In the genomic region with DNA sequence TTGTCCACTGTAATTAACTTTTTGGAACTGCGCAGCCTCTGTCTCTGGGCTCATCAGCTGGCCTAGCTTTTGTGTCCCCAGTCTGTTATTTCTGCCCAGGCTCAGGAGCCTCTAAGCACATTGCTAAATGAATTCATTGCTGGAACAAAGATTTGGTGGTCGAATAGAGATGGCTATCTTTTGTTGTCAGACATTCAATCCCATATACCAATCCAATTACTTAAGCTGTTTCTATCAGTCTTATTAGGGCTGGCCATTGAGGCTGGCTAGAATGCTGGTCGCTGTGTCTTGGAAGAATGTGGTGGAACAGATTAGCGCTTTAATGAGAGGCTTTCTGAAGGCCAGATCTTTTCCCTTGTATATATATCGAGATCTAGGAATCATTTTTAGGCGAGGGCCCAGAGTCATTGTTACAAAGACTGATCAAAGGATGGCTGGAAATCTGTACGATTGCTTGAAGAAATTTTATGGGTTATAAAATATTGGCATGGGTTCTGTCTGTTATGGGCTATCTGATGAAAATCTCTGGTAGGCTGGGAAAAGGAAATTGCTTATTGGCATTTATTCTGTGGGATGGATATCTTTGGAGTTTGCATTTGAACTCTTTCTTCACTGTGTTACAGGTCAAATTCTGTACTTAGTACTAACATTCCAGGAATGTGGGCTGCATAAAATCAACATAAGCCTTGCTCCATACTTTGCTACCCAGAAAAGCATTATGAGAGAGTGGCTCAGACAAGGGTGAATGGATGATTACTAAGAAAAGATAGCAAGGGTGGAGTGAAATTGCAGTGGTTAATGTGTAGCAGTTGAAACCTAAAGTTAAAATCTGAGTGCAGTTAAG, we compare ENCODE assay signal across 1 cellular context.
TF ChIP-seq lines count a peak whose summit lies in the region.

No MANE protein-coding gene starts in this region.

TF ChIP-seq in HepG2, 621 proteins besides CTCF, POLR2A, EP300 and RAD21 (continued from another document):
- TF ChIP-seq HNF4A (CRISPR knock-in tag; IDR thresholded peaks at IDR 0.05) (peak; percentile 99), KDM1A (CRISPR knock-in tag; IDR thresholded peaks at IDR 0.05) (peak; percentile 93), ZNF530 (CRISPR knock-in tag; IDR thresholded peaks at IDR 0.05; ENCODE audit: low read depth) (no peak), NFE2L2 (IDR thresholded peaks at IDR 0.05; ENCODE audit: low read length) (no peak), FOXC1 (CRISPR knock-in tag; IDR thresholded peaks at IDR 0.05; ENCODE audit: borderline replicate concordance) (no peak), NR2F1 (CRISPR knock-in tag; IDR thresholded peaks at IDR 0.05) (peak; percentile 88 to 96), SNRNP70 (IDR thresholded peaks at IDR 0.05; ENCODE audit: low read depth, low read length) (no peak), BORCS8-MEF2B (CRISPR knock-in tag; IDR thresholded peaks at IDR 0.05) (no peak), ZNF564 (CRISPR knock-in tag; IDR thresholded peaks at IDR 0.05) (no peak), NFIC (IDR thresholded peaks at IDR 0.05; ENCODE audit: low read length) (peak; percentile 95), KDM4B (CRISPR knock-in tag; IDR thresholded peaks at IDR 0.05) (peak; percentile 93), TCF12 (IDR thresholded peaks at IDR 0.05) (no peak), TCF12 (CRISPR knock-in tag; IDR thresholded peaks at IDR 0.05) (no peak), HOXA7 (CRISPR knock-in tag; IDR thresholded peaks at IDR 0.05) (no peak), ONECUT2 (CRISPR knock-in tag; IDR thresholded peaks at IDR 0.05) (peak; percentile 51), ESRRA (CRISPR knock-in tag; IDR thresholded peaks at IDR 0.05; ENCODE audit: low read depth) (0 out of 2 replicates have a peak, but pooled peaks have one; percentile 65), TEAD3 (CRISPR knock-in tag; optimal IDR thresholded peaks at IDR 0.05; ENCODE audit: borderline replicate concordance) (peak; percentile 100), DR1 (CRISPR knock-in tag; IDR thresholded peaks at IDR 0.05) (no peak), MED8 (CRISPR knock-in tag; IDR thresholded peaks at IDR 0.05; ENCODE audit: insufficient replicate concordance) (peak; percentile 34), STAG1 (CRISPR knock-in tag; IDR thresholded peaks at IDR 0.05) (peak; percentile 29), RAD51 (IDR thresholded peaks at IDR 0.05; ENCODE audit: borderline replicate concordance) (no peak), KLF9 (CRISPR knock-in tag; IDR thresholded peaks at IDR 0.05; ENCODE audit: low read depth) (peak; percentile 68; the same call in 1 of the 2 replicates), ZBTB20 (CRISPR knock-in tag; IDR thresholded peaks at IDR 0.05; ENCODE audit: borderline replicate concordance, low read depth) (peak; percentile 94), FOXO1 (CRISPR knock-in tag; IDR thresholded peaks at IDR 0.05) (peak; percentile 93), ZNF282 (IDR thresholded peaks at IDR 0.05; ENCODE audit: partially characterized antibody) (no peak), ZNF589 (CRISPR knock-in tag; conservative IDR thresholded peaks at IDR 0.05) (no peak)
- TF ChIP-seq, protein P1, sequence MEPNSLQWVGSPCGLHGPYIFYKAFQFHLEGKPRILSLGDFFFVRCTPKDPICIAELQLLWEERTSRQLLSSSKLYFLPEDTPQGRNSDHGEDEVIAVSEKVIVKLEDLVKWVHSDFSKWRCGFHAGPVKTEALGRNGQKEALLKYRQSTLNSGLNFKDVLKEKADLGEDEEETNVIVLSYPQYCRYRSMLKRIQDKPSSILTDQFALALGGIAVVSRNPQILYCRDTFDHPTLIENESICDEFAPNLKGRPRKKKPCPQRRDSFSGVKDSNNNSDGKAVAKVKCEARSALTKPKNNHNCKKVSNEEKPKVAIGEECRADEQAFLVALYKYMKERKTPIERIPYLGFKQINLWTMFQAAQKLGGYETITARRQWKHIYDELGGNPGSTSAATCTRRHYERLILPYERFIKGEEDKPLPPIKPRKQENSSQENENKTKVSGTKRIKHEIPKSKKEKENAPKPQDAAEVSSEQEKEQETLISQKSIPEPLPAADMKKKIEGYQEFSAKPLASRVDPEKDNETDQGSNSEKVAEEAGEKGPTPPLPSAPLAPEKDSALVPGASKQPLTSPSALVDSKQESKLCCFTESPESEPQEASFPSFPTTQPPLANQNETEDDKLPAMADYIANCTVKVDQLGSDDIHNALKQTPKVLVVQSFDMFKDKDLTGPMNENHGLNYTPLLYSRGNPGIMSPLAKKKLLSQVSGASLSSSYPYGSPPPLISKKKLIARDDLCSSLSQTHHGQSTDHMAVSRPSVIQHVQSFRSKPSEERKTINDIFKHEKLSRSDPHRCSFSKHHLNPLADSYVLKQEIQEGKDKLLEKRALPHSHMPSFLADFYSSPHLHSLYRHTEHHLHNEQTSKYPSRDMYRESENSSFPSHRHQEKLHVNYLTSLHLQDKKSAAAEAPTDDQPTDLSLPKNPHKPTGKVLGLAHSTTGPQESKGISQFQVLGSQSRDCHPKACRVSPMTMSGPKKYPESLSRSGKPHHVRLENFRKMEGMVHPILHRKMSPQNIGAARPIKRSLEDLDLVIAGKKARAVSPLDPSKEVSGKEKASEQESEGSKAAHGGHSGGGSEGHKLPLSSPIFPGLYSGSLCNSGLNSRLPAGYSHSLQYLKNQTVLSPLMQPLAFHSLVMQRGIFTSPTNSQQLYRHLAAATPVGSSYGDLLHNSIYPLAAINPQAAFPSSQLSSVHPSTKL (CRISPR knock-in tag; IDR thresholded peaks at IDR 0.05) = peak; percentile 100
- TF ChIP-seq, protein P2, sequence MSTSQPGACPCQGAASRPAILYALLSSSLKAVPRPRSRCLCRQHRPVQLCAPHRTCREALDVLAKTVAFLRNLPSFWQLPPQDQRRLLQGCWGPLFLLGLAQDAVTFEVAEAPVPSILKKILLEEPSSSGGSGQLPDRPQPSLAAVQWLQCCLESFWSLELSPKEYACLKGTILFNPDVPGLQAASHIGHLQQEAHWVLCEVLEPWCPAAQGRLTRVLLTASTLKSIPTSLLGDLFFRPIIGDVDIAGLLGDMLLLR (CRISPR knock-in tag; IDR thresholded peaks at IDR 0.05) = no peak
- TF ChIP-seq, protein P3, sequence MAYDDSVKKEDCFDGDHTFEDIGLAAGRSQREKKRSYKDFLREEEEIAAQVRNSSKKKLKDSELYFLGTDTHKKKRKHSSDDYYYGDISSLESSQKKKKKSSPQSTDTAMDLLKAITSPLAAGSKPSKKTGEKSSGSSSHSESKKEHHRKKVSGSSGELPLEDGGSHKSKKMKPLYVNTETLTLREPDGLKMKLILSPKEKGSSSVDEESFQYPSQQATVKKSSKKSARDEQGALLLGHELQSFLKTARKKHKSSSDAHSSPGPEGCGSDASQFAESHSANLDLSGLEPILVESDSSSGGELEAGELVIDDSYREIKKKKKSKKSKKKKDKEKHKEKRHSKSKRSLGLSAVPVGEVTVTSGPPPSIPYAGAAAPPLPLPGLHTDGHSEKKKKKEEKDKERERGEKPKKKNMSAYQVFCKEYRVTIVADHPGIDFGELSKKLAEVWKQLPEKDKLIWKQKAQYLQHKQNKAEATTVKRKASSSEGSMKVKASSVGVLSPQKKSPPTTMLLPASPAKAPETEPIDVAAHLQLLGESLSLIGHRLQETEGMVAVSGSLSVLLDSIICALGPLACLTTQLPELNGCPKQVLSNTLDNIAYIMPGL (CRISPR knock-in tag; IDR thresholded peaks at IDR 0.05; ENCODE audit: borderline replicate concordance in 1 of 2, low read depth in 1 of 2) = peak in 1 of 2 experiments; percentile 57; a peak in 1 of 4 replicates
- TF ChIP-seq, protein P4, sequence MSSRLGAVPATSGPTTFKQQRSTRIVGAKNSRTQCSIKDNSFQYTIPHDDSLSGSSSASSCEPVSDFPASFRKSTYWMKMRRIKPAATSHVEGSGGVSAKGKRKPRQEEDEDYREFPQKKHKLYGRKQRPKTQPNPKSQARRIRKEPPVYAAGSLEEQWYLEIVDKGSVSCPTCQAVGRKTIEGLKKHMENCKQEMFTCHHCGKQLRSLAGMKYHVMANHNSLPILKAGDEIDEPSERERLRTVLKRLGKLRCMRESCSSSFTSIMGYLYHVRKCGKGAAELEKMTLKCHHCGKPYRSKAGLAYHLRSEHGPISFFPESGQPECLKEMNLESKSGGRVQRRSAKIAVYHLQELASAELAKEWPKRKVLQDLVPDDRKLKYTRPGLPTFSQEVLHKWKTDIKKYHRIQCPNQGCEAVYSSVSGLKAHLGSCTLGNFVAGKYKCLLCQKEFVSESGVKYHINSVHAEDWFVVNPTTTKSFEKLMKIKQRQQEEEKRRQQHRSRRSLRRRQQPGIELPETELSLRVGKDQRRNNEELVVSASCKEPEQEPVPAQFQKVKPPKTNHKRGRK (CRISPR knock-in tag; IDR thresholded peaks at IDR 0.05) = no peak
- TF ChIP-seq, protein P5, sequence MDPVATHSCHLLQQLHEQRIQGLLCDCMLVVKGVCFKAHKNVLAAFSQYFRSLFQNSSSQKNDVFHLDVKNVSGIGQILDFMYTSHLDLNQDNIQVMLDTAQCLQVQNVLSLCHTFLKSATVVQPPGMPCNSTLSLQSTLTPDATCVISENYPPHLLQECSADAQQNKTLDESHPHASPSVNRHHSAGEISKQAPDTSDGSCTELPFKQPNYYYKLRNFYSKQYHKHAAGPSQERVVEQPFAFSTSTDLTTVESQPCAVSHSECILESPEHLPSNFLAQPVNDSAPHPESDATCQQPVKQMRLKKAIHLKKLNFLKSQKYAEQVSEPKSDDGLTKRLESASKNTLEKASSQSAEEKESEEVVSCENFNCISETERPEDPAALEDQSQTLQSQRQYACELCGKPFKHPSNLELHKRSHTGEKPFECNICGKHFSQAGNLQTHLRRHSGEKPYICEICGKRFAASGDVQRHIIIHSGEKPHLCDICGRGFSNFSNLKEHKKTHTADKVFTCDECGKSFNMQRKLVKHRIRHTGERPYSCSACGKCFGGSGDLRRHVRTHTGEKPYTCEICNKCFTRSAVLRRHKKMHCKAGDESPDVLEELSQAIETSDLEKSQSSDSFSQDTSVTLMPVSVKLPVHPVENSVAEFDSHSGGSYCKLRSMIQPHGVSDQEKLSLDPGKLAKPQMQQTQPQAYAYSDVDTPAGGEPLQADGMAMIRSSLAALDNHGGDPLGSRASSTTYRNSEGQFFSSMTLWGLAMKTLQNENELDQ (CRISPR knock-in tag; IDR thresholded peaks at IDR 0.05; ENCODE audit: borderline replicate concordance) = no peak
- TF ChIP-seq, protein P6, sequence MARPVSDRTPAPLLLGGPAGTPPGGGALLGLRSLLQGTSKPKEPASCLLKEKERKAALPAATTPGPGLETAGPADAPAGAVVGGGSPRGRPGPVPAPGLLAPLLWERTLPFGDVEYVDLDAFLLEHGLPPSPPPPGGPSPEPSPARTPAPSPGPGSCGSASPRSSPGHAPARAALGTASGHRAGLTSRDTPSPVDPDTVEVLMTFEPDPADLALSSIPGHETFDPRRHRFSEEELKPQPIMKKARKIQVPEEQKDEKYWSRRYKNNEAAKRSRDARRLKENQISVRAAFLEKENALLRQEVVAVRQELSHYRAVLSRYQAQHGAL (CRISPR knock-in tag; IDR thresholded peaks at IDR 0.05; ENCODE audit: not compliant biosample characterization) = no peak
- TF ChIP-seq, protein P7, sequence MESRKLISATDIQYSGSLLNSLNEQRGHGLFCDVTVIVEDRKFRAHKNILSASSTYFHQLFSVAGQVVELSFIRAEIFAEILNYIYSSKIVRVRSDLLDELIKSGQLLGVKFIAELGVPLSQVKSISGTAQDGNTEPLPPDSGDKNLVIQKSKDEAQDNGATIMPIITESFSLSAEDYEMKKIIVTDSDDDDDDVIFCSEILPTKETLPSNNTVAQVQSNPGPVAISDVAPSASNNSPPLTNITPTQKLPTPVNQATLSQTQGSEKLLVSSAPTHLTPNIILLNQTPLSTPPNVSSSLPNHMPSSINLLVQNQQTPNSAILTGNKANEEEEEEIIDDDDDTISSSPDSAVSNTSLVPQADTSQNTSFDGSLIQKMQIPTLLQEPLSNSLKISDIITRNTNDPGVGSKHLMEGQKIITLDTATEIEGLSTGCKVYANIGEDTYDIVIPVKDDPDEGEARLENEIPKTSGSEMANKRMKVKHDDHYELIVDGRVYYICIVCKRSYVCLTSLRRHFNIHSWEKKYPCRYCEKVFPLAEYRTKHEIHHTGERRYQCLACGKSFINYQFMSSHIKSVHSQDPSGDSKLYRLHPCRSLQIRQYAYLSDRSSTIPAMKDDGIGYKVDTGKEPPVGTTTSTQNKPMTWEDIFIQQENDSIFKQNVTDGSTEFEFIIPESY (CRISPR knock-in tag; IDR thresholded peaks at IDR 0.05) = 0 out of 2 replicates have a peak, but pooled peaks have one; percentile 36
- TF ChIP-seq, protein P8, sequence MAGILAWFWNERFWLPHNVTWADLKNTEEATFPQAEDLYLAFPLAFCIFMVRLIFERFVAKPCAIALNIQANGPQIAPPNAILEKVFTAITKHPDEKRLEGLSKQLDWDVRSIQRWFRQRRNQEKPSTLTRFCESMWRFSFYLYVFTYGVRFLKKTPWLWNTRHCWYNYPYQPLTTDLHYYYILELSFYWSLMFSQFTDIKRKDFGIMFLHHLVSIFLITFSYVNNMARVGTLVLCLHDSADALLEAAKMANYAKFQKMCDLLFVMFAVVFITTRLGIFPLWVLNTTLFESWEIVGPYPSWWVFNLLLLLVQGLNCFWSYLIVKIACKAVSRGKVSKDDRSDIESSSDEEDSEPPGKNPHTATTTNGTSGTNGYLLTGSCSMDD (CRISPR knock-in tag; IDR thresholded peaks at IDR 0.05) = no peak
- TF ChIP-seq, protein P9, sequence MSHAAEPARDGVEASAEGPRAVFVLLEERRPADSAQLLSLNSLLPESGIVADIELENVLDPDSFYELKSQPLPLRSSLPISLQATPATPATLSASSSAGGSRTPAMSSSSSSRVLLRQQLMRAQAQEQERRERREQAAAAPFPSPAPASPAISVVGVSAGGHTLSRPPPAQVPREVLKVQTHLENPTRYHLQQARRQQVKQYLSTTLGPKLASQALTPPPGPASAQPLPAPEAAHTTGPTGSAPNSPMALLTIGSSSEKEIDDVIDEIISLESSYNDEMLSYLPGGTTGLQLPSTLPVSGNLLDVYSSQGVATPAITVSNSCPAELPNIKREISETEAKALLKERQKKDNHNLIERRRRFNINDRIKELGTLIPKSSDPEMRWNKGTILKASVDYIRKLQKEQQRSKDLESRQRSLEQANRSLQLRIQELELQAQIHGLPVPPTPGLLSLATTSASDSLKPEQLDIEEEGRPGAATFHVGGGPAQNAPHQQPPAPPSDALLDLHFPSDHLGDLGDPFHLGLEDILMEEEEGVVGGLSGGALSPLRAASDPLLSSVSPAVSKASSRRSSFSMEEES (CRISPR knock-in tag; IDR thresholded peaks at IDR 0.05) = peak; percentile 85
- TF ChIP-seq, protein P10, sequence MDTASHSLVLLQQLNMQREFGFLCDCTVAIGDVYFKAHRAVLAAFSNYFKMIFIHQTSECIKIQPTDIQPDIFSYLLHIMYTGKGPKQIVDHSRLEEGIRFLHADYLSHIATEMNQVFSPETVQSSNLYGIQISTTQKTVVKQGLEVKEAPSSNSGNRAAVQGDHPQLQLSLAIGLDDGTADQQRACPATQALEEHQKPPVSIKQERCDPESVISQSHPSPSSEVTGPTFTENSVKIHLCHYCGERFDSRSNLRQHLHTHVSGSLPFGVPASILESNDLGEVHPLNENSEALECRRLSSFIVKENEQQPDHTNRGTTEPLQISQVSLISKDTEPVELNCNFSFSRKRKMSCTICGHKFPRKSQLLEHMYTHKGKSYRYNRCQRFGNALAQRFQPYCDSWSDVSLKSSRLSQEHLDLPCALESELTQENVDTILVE (CRISPR knock-in tag; IDR thresholded peaks at IDR 0.05) = peak; percentile 76
- TF ChIP-seq, protein P11, sequence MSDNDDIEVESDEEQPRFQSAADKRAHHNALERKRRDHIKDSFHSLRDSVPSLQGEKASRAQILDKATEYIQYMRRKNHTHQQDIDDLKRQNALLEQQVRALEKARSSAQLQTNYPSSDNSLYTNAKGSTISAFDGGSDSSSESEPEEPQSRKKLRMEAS (IDR thresholded peaks at IDR 0.05) = peak; percentile 44; the same call in 1 of the 2 replicates
